Comparison of ENCODE assay signal across 12 cellular contexts in the genomic region with DNA sequence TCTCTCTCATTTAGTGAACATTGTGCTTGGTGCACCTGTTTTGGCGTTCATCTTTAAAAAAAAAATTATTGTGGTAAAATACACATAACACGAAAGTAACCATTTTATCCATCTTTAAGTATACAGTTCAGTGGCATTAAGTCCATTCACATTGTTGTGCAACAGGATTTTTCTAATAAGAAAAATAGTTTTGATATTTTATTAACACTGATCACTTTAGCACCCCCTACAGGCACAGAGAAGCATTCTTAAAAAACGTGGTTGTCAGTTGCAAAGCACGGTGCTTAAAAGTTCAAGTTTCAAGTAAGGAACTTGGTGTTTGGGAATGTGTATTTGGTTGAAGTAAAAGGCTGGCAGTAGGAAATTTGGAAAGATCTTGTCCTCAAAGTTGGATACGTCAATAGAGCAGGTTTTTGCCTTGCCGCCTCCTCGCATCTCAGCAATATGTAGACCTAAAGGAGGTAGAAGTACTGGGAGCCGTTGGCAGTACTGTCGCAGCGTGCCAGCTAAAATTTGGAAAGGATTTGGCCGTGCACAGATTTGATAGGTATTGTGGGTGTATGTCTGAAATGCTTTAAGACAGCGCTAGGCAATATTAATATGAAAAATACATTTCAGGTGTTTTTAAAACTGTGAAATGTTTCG.
A peak's percentile ranks its signal among the peaks of the same experiment; 100 is the strongest.
DNase-seq lines count a peak whose midpoint lies in the region; ATAC-seq and TF ChIP-seq lines count a peak whose summit lies in the region.
"Had no signal": no experiment of that assay in that cellular context is flagged by ENCODE, and none has a peak within 500 bp of the region (broad histone marks: within the 10 kb centered on the region; RNA-seq: fewer than 3 reads in every experiment).

No MANE protein-coding gene starts in this region.

- H3K36me3 ChIP-seq in tibial nerve = peaks cover 0 to 28% (median 0%) of the 10 kb centered on the region in 3 donors

- WGBS in tibial nerve, 2 donors = 89 to 91% methylated on average over 13 of the region's 13 CpGs

- no peaks in the 10 kb centered on the region for H3K4me1 ChIP-seq in tibial nerve

- no peaks in the 10 kb centered on the region for H3K27me3 ChIP-seq in tibial nerve

- TF ChIP-seq CTCF in AG04449 (IDR thresholded peaks at IDR 0.05; ENCODE audit: insufficient read depth, low read length, missing control alignments) (peak; percentile 16), GM12865 (IDR thresholded peaks at IDR 0.05; ENCODE audit: insufficient read depth, low read depth, low read length, missing control alignments) (peak; percentile 36), VCaP (conservative IDR thresholded peaks at IDR 0.05) (peak; percentile 70), glutamatergic neuron (IDR thresholded peaks at IDR 0.05; ENCODE audit: partially characterized antibody, unreplicated experiment) (peak; percentile 36), tibial nerve (IDR thresholded peaks at IDR 0.05) (peak in 2 of 5 experiments; percentile 14 to 27)

- H3K36me3 Mint-ChIP-seq in glutamatergic neuron (ENCODE audit: unreplicated experiment) = peaks cover 13% of the 10 kb centered on the region

- no peak for TF ChIP-seq POLR2A in tibial nerve (IDR thresholded peaks at IDR 0.05)

- POLR2A ChIA-PET in AG04449 (lab: Yijun Ruan, JAX) = no interaction called here

- ATAC-seq in HG03097 (IDR thresholded peaks at IDR 0.05; ENCODE audit: low FRiP score, unreplicated experiment) (no peak), HG03432 (IDR thresholded peaks at IDR 0.05; ENCODE audit: unreplicated experiment) (no peak)
- ATAC-seq: activated T-helper 17 cell treated with anti-CD3 and anti-CD28 coated beads, Interleukin-2, amount 50 U/mL, for 72 hours; esophagus mucosa had no signal

- H3K27me3 Mint-ChIP-seq in glutamatergic neuron (ENCODE audit: unreplicated experiment) = peaks cover 2% of the 10 kb centered on the region
- H3K27me3 Mint-ChIP-seq: activated T-helper 17 cell treated with anti-CD3 and anti-CD28 coated beads, Interleukin-2, amount 50 U/mL, for 72 hours; stimulated activated naive CD8-positive, alpha-beta T cell treated with anti-CD3 and anti-CD28 coated beads, Interleukin-15, Interleukin-2, amounts not matched to agents 100 ng/mL and 50 ng/mL, for 24 hours had no signal

- no peak overlapping the region for H3K4me3 Mint-ChIP-seq in glutamatergic neuron (ENCODE audit: unreplicated experiment)
- H3K4me3 Mint-ChIP-seq: activated T-helper 17 cell treated with anti-CD3 and anti-CD28 coated beads, Interleukin-2, amount 50 U/mL, for 72 hours; stimulated activated naive CD8-positive, alpha-beta T cell treated with anti-CD3 and anti-CD28 coated beads, Interleukin-15, Interleukin-2, amounts not matched to agents 100 ng/mL and 50 ng/mL, for 24 hours had no signal

- H3K4me3 ChIP-seq in AG04449 (ENCODE audit: low read depth, low read length) (no peak overlapping the region), GM12865 (ENCODE audit: low read depth, low read length) (no peak overlapping the region), tibial nerve (no peak overlapping the region)

- no peak overlapping the region for H3K27ac Mint-ChIP-seq in glutamatergic neuron (ENCODE audit: unreplicated experiment)
- H3K27ac Mint-ChIP-seq: activated T-helper 17 cell treated with anti-CD3 and anti-CD28 coated beads, Interleukin-2, amount 50 U/mL, for 72 hours; stimulated activated naive CD8-positive, alpha-beta T cell treated with anti-CD3 and anti-CD28 coated beads, Interleukin-15, Interleukin-2, amounts not matched to agents 100 ng/mL and 50 ng/mL, for 24 hours had no signal

- CTCF ChIA-PET in AG04449 (lab: Yijun Ruan, JAX) = interaction anchor here (0.7 to 4.4 kb wide), 15 partner anchors 8 to 342 kb away, joined by 3 to 24 read pairs (median 5); no protein-coding TSS in a partner anchor

- no peak for DNase-seq in AG04449 (ENCODE audit: low read depth, low spot score)
- peak; percentile 19 for DNase-seq in GM12865 (ENCODE audit: low read depth)
- DNase-seq in glutamatergic neuron = no peak
- no peak for DNase-seq in DMS79 (lab: John Stamatoyannopoulos, UW)
- DNase-seq in tibial nerve (ENCODE audit: low spot score in 2 of 2) = no peak
- DNase-seq: GDM1 had no signal

- H3K4me1 Mint-ChIP-seq in glutamatergic neuron (ENCODE audit: low read depth, unreplicated experiment) = no peaks in the 10 kb centered on the region
- H3K4me1 Mint-ChIP-seq: activated T-helper 17 cell treated with anti-CD3 and anti-CD28 coated beads, Interleukin-2, amount 50 U/mL, for 72 hours had no signal

- no peaks in the 10 kb centered on the region for H3K9me3 ChIP-seq in tibial nerve

- peaks cover 1% of the 10 kb centered on the region for H3K9me3 Mint-ChIP-seq in glutamatergic neuron (ENCODE audit: unreplicated experiment)
- H3K9me3 Mint-ChIP-seq: activated T-helper 17 cell treated with anti-CD3 and anti-CD28 coated beads, Interleukin-2, amount 50 U/mL, for 72 hours had no signal

- H3K27ac ChIP-seq in VCaP (no peak overlapping the region), tibial nerve (no peak overlapping the region)

- no peak for TF ChIP-seq EP300 in tibial nerve (IDR thresholded peaks at IDR 0.05)
